ENCODE assay signal across 12 cellular contexts in genomic region chr2:215713393-215713792, GRCh38.
DNase-seq lines count a peak whose midpoint lies in the region; ATAC-seq and TF ChIP-seq lines count a peak whose summit lies in the region.
"Had no signal": no experiment of that assay in that cellular context is flagged by ENCODE, and none has a peak within 500 bp of the region (broad histone marks: within the 10 kb centered on the region; RNA-seq: fewer than 3 reads in every experiment).

No MANE protein-coding gene starts in this region.

- H3K4me3 ChIP-seq in mammary epithelial cell (replicated peaks in 1 of 3; ENCODE audit: insufficient read depth in 1 of 3, low read depth in 2 of 3, low read length in 3 of 3): no peak overlapping the region
- H3K4me3 ChIP-seq in left lung: no peak overlapping the region
- H3K4me3 ChIP-seq in suprapubic skin: no peak overlapping the region
- H3K4me3 ChIP-seq in GM23338: no peak overlapping the region
- H3K4me3 ChIP-seq: heart right ventricle had no signal

- H3K79me2 ChIP-seq in mammary epithelial cell (ENCODE audit: insufficient read depth, low read length): no peaks in the 10 kb centered on the region
- H3K79me2 ChIP-seq in GM23338 (replicated peaks; ENCODE audit: insufficient read depth): no peaks in the 10 kb centered on the region

- DNase-seq in H4 (ENCODE audit: low spot score) (peak; percentile 67), mammary epithelial cell (peak; percentile 20), left lung (no peak), suprapubic skin (ENCODE audit: low spot score in 2 of 2) (no peak), GM23338 (ENCODE audit: low spot score) (no peak)
- no peak for DNase-seq in activated CD4-positive, alpha-beta T cell treated with anti-CD3 and anti-CD28 coated beads, Interleukin-2, amount 50 U/mL, for 48 hours
- DNase-seq: amniotic stem cell; heart right ventricle; naive thymus-derived CD8-positive, alpha-beta T cell; NCI-H2107 had no signal

- in situ Hi-C loops in mammary epithelial cell (cut with MboI; ENCODE audit: low sequenced_read_pairs in 2 of 2): no loop called here

- H3K36me3 ChIP-seq in mammary epithelial cell (ENCODE audit: insufficient read depth, low read length) (no peaks in the 10 kb centered on the region), left lung (no peaks in the 10 kb centered on the region), suprapubic skin (no peaks in the 10 kb centered on the region), GM23338 (ENCODE audit: insufficient read depth) (no peaks in the 10 kb centered on the region)
- H3K36me3 ChIP-seq: heart right ventricle had no signal

- H3K4me1 ChIP-seq in mammary epithelial cell (ENCODE audit: insufficient read depth, low read length) (peaks cover 21% of the 10 kb centered on the region), left lung (peaks cover 31 to 54% of the 10 kb centered on the region in 2 donors), suprapubic skin (peaks cover 23% of the 10 kb centered on the region), GM23338 (ENCODE audit: insufficient read depth) (no peaks in the 10 kb centered on the region)

- no peak overlapping the region for H3K27ac ChIP-seq in mammary epithelial cell (ENCODE audit: insufficient read depth, low read depth, low read length)
- H3K27ac ChIP-seq in left lung: peak overlapping the region in 1 of 2 donors; percentile 60
- peak overlapping the region; percentile 18 for H3K27ac ChIP-seq in suprapubic skin
- no peak overlapping the region for H3K27ac ChIP-seq in GM23338 (ENCODE audit: low read depth)

- TF ChIP-seq CTCF in mammary epithelial cell (conservative IDR thresholded peaks at IDR 0.05 in 1 of 2, IDR thresholded peaks at IDR 0.05 in 1 of 2; ENCODE audit: extremely low read depth in 1 of 2, insufficient read depth in 1 of 2, low read depth in 1 of 2, low read length in 2 of 2) (no peak), left lung (IDR thresholded peaks at IDR 0.05) (no peak), suprapubic skin (IDR thresholded peaks at IDR 0.05) (no peak), GM23338 (conservative IDR thresholded peaks at IDR 0.05; ENCODE audit: low read depth in 2 of 2) (no peak)

- H3K27me3 Mint-ChIP-seq in GM23338 (ENCODE audit: insufficient read depth, low read depth, poor library complexity): peaks cover 2% of the 10 kb centered on the region

- no peak overlapping the region for H3K4me3 Mint-ChIP-seq in GM23338
- H3K4me3 Mint-ChIP-seq: naive thymus-derived CD8-positive, alpha-beta T cell had no signal

- H2AFZ ChIP-seq in mammary epithelial cell (ENCODE audit: low read depth, low read length) (peak overlapping the region; percentile 36), GM23338 (no peak overlapping the region)

- TF ChIP-seq EP300 in suprapubic skin (IDR thresholded peaks at IDR 0.05): no peak

- H3K9me2 ChIP-seq in GM23338 (ENCODE audit: insufficient read depth): peaks cover 12% of the 10 kb centered on the region; the same call in 1 of the 2 replicates

- dilution Hi-C loops in mammary epithelial cell (cut with HindIII; ENCODE audit: low sequenced_read_pairs): no loop called here

- H4K20me1 ChIP-seq in mammary epithelial cell (ENCODE audit: insufficient read depth, low read length) (no peaks in the 10 kb centered on the region), GM23338 (replicated peaks; ENCODE audit: insufficient read depth) (no peaks in the 10 kb centered on the region)

- H3K36me3 Mint-ChIP-seq in GM23338 (ENCODE audit: low read depth): no peaks in the 10 kb centered on the region
- H3K36me3 Mint-ChIP-seq: naive thymus-derived CD8-positive, alpha-beta T cell had no signal

- BruUV-seq in mammary epithelial cell (replicated peaks; lab: Mats Ljungman, UMichigan): no TSS peak

- H3K27me3 ChIP-seq in mammary epithelial cell (ENCODE audit: insufficient read depth, low read length) (no peaks in the 10 kb centered on the region), left lung (no peaks in the 10 kb centered on the region), suprapubic skin (no peaks in the 10 kb centered on the region), GM23338 (ENCODE audit: insufficient read depth) (no peaks in the 10 kb centered on the region)
- H3K27me3 ChIP-seq: heart right ventricle had no signal

- H3K4me2 ChIP-seq in mammary epithelial cell (ENCODE audit: insufficient read depth, low read depth, low read length) (no peak overlapping the region), GM23338 (no peak overlapping the region)

- CTCF ChIA-PET in mammary epithelial cell (lab: Charles Lee; ENCODE audit: low non-redundant PET): no interaction called here

- H3K9ac ChIP-seq in mammary epithelial cell (ENCODE audit: insufficient read depth, low read length): no peak overlapping the region

- H3K9me3 Mint-ChIP-seq in GM23338: no peaks in the 10 kb centered on the region
- H3K9me3 Mint-ChIP-seq: naive thymus-derived CD8-positive, alpha-beta T cell had no signal

- no peaks in the 10 kb centered on the region for H3K9me3 ChIP-seq in mammary epithelial cell (replicated peaks; ENCODE audit: insufficient read depth, low read length)
- no peaks in the 10 kb centered on the region for H3K9me3 ChIP-seq in left lung
- no peaks in the 10 kb centered on the region for H3K9me3 ChIP-seq in suprapubic skin
- H3K9me3 ChIP-seq: heart right ventricle had no signal

- no peaks in the 10 kb centered on the region for H3K4me1 Mint-ChIP-seq in GM23338

- H3K27ac Mint-ChIP-seq in GM23338: no peak overlapping the region

- ATAC-seq in left lung: peak; percentile 58
- no peak for ATAC-seq in GM23338
- no peak for ATAC-seq in HG02763 (IDR thresholded peaks at IDR 0.05; ENCODE audit: unreplicated experiment)
- no peak for ATAC-seq in activated CD4-positive, CD25-positive, alpha-beta regulatory T cell treated with anti-CD3 and anti-CD28 coated beads, Interleukin-2, amount 50 U/mL, for 24 hours
- ATAC-seq: naive thymus-derived CD8-positive, alpha-beta T cell had no signal

- H3F3A ChIP-seq in GM23338 (replicated peaks; ENCODE audit: low read depth): no peaks in the 10 kb centered on the region

- no peak for TF ChIP-seq POLR2A in suprapubic skin (IDR thresholded peaks at IDR 0.05)

- intact Hi-C loops in mammary epithelial cell (cut with micrococcal nuclease) (no loop called here), left lung (cut with DNase I) (no loop called here)

TF ChIP-seq in GM23338, 12 proteins besides CTCF, POLR2A, EP300 and RAD21 (continues in another document):
- TF ChIP-seq ZNF114 (CRISPR knock-in tag; IDR thresholded peaks at IDR 0.05) (no peak), ZNF331 (CRISPR knock-in tag; IDR thresholded peaks at IDR 0.05; ENCODE audit: low read depth) (no peak), CREB1 (CRISPR knock-in tag; IDR thresholded peaks at IDR 0.05; ENCODE audit: low read depth) (no peak), STAT1 (IDR thresholded peaks at IDR 0.05; ENCODE audit: unreplicated experiment) (no peak), POLR2AphosphoS5 (IDR thresholded peaks at IDR 0.05; ENCODE audit: low read depth) (no peak)
- TF ChIP-seq, protein P1, sequence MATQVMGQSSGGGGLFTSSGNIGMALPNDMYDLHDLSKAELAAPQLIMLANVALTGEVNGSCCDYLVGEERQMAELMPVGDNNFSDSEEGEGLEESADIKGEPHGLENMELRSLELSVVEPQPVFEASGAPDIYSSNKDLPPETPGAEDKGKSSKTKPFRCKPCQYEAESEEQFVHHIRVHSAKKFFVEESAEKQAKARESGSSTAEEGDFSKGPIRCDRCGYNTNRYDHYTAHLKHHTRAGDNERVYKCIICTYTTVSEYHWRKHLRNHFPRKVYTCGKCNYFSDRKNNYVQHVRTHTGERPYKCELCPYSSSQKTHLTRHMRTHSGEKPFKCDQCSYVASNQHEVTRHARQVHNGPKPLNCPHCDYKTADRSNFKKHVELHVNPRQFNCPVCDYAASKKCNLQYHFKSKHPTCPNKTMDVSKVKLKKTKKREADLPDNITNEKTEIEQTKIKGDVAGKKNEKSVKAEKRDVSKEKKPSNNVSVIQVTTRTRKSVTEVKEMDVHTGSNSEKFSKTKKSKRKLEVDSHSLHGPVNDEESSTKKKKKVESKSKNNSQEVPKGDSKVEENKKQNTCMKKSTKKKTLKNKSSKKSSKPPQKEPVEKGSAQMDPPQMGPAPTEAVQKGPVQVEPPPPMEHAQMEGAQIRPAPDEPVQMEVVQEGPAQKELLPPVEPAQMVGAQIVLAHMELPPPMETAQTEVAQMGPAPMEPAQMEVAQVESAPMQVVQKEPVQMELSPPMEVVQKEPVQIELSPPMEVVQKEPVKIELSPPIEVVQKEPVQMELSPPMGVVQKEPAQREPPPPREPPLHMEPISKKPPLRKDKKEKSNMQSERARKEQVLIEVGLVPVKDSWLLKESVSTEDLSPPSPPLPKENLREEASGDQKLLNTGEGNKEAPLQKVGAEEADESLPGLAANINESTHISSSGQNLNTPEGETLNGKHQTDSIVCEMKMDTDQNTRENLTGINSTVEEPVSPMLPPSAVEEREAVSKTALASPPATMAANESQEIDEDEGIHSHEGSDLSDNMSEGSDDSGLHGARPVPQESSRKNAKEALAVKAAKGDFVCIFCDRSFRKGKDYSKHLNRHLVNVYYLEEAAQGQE (IDR thresholded peaks at IDR 0.05; ENCODE audit: unreplicated experiment): no peak

Comparison
In these comparisons a context has a peak if more than half of its experiments do, and no peak if none do; other contexts are left out.
1. DNase-seq: peak in H4 (single experiment) and mammary epithelial cell (single experiment); none in left lung (0 of 2), suprapubic skin (0 of 2), GM23338 (single experiment) and activated CD4-positive, alpha-beta T cell treated with anti-CD3 and anti-CD28 coated beads, Interleukin-2, amount 50 U/mL, for 48 hours (0 of 2).